ENCODE assay signal across 8 cellular contexts in genomic region chr10:62244785-62245595, GRCh38. TPM values are rescaled to one million over a fixed set of nuclear protein-coding genes. Genes with fewer than 3 reads are reported as not detected.
DNase-seq lines count a peak whose midpoint lies in the region; ATAC-seq, FAIRE-seq and TF ChIP-seq lines count a peak whose summit lies in the region.

No MANE protein-coding gene starts in this region.

- no peaks in the 10 kb centered on the region for H3K36me3 ChIP-seq in astrocyte (ENCODE audit: insufficient read depth, low read length)

- peak overlapping the region; percentile 25 for H2AFZ ChIP-seq in astrocyte (ENCODE audit: low read depth, low read length)

- H3K9me3 ChIP-seq in astrocyte (ENCODE audit: insufficient read depth, low read depth, low read length), result no peaks in the 10 kb centered on the region

- peaks cover 35% of the 10 kb centered on the region for H3K4me1 Mint-ChIP-seq in astrocyte (ENCODE audit: low read depth, unreplicated experiment)

- H3K79me2 ChIP-seq in astrocyte (ENCODE audit: insufficient read depth, low read length), result no peaks in the 10 kb centered on the region

- DNase-seq in ELR (ENCODE audit: low read depth) (peak; percentile 83), HTR-8/SVneo (ENCODE audit: insufficient read length, low spot score) (no peak), RKO (ENCODE audit: low spot score) (peak; percentile 67), astrocyte (ENCODE audit: low read depth) (peak; percentile 50), hippocampal formation (lab: John Stamatoyannopoulos, UW) (peak; percentile 40 to 90), hepatic stellate cell (ENCODE audit: low spot score) (no peak)
- DNase-seq in stimulated activated CD4-positive, alpha-beta T cell treated with anti-CD3 and anti-CD28 coated beads, Interleukin-1b, Interleukin-23, amount 100 ng/mL, for 48 hours, result peak; percentile 42

- peak overlapping the region; percentile 4 for H3K27ac ChIP-seq in astrocyte (ENCODE audit: low read depth, low read length)

- H3K4me3 Mint-ChIP-seq in astrocyte (ENCODE audit: unreplicated experiment), result no peak overlapping the region

- peaks cover 17% of the 10 kb centered on the region for H3K4me1 ChIP-seq in astrocyte (ENCODE audit: insufficient read depth, low read length)

- peak; percentile 43 for ATAC-seq in GM19467 (IDR thresholded peaks at IDR 0.05; ENCODE audit: unreplicated experiment)

- no peaks in the 10 kb centered on the region for H3K36me3 Mint-ChIP-seq in astrocyte (ENCODE audit: low read depth, unreplicated experiment)

- H3K9me3 Mint-ChIP-seq in astrocyte (ENCODE audit: unreplicated experiment), result no peaks in the 10 kb centered on the region

- peak overlapping the region; percentile 54 for H3K27ac Mint-ChIP-seq in astrocyte (ENCODE audit: unreplicated experiment)

- TF ChIP-seq CTCF in astrocyte (IDR thresholded peaks at IDR 0.05; ENCODE audit: insufficient read depth, low read depth, low read length), result peak; percentile 96

- H3K27me3 ChIP-seq in astrocyte (ENCODE audit: insufficient read depth, low read length), result no peaks in the 10 kb centered on the region

- no peaks in the 10 kb centered on the region for H4K20me1 ChIP-seq in astrocyte (ENCODE audit: insufficient read depth, low read length)

- no peak overlapping the region for H3K4me3 ChIP-seq in astrocyte (ENCODE audit: insufficient read depth, low read depth, low read length)

- peak; percentile 54 for FAIRE-seq in HTR-8/SVneo (lab: Jason Lieb, UNC)
- peak; percentile 5 for FAIRE-seq in astrocyte (lab: Jason Lieb, UNC)

- peak overlapping the region; percentile 18 for H3K9ac ChIP-seq in astrocyte (ENCODE audit: low read length)

- peak overlapping the region; percentile 38 for H3K4me2 ChIP-seq in astrocyte (ENCODE audit: low read length)

- no peaks in the 10 kb centered on the region for H3K27me3 Mint-ChIP-seq in astrocyte (ENCODE audit: low read depth, unreplicated experiment)

RNA-seq across cellular contexts. Expression of gene RTKN2, which starts 23.7 kb away (rescaled TPM):
- 8.4 and 8.9 TPM in 2 replicates for total RNA-seq in astrocyte

Comparison
In these comparisons a context has a peak if more than half of its experiments do, and no peak if none do; other contexts are left out.
1. DNase-seq: peak in ELR (single experiment), RKO (single experiment), astrocyte (single experiment), hippocampal formation (2 of 2) and stimulated activated CD4-positive, alpha-beta T cell treated with anti-CD3 and anti-CD28 coated beads, Interleukin-1b, Interleukin-23, amount 100 ng/mL, for 48 hours (single experiment); none in HTR-8/SVneo (single experiment) and hepatic stellate cell (single experiment).